Comparison of ENCODE assay signal across 1 cellular context in the genomic region with DNA sequence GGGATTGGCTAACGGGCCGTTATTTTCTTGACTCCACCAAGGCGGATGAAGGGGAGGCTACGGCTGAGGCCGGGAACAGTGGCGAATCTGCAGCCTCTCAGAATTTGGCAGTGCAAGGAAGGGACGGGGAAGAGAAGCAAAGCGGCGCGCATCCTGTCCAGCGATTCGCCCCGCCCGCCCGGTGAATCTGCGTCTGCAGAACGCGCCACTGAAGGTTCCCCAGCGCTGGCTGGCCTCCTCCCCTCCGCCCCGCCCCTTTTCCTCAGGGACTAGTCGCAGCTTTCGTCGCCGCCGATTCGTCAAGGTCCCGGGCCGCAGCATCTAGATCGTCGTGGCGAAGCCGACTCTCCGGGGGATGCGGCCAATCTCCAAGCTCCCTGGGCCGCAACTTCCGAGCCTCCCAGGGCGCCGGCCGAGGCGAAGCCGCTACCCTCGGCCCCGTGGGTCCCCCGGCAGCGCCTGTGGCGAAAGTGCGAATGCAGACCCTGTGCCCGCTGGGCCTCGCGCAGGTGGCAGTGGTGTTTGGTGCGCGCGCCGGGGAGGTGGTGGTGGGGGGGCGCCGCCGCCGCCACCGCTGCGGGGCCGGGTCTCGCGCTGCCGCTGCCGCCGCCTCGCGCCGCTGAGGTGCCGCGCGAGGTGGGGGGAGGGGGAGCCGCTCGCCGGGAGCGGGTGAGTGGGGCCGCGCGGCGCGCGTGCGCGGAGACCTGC.
TF ChIP-seq lines count a peak whose summit lies in the region.

A gene (plus strand): TSS at position 299 of the 708 bp plus-strand sequence. CDS start 978 bp downstream, outside the sequence.

TF ChIP-seq in K562, 482 proteins besides CTCF, POLR2A, EP300 and RAD21 (continued from another document and continues in another):
- TF ChIP-seq, protein P1, sequence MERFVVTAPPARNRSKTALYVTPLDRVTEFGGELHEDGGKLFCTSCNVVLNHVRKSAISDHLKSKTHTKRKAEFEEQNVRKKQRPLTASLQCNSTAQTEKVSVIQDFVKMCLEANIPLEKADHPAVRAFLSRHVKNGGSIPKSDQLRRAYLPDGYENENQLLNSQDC (CRISPR knock-in tag; IDR thresholded peaks at IDR 0.05) = no peak
- TF ChIP-seq, protein P2, sequence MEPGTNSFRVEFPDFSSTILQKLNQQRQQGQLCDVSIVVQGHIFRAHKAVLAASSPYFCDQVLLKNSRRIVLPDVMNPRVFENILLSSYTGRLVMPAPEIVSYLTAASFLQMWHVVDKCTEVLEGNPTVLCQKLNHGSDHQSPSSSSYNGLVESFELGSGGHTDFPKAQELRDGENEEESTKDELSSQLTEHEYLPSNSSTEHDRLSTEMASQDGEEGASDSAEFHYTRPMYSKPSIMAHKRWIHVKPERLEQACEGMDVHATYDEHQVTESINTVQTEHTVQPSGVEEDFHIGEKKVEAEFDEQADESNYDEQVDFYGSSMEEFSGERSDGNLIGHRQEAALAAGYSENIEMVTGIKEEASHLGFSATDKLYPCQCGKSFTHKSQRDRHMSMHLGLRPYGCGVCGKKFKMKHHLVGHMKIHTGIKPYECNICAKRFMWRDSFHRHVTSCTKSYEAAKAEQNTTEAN (CRISPR knock-in tag; IDR thresholded peaks at IDR 0.05) = no peak
- TF ChIP-seq ARID2 (IDR thresholded peaks at IDR 0.05) = no peak
- no peak for TF ChIP-seq HNRNPLL (IDR thresholded peaks at IDR 0.05; ENCODE audit: low read depth, low read length, poor library complexity, severe bottlenecking)
- TF ChIP-seq, protein P3, sequence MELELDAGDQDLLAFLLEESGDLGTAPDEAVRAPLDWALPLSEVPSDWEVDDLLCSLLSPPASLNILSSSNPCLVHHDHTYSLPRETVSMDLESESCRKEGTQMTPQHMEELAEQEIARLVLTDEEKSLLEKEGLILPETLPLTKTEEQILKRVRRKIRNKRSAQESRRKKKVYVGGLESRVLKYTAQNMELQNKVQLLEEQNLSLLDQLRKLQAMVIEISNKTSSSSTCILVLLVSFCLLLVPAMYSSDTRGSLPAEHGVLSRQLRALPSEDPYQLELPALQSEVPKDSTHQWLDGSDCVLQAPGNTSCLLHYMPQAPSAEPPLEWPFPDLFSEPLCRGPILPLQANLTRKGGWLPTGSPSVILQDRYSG (tag; conservative IDR thresholded peaks at IDR 0.05; ENCODE audit: low read depth) = no peak
- TF ChIP-seq ZNF311 (CRISPR knock-in tag; IDR thresholded peaks at IDR 0.05) = no peak
- peak; percentile 79; the same call in 1 of the 2 replicates for TF ChIP-seq DIDO1 (tag; IDR thresholded peaks at IDR 0.05; ENCODE audit: low read depth)
- TF ChIP-seq KAT2B (IDR thresholded peaks at IDR 0.05; ENCODE audit: low read depth, low read length) = no peak
- TF ChIP-seq EGR1 (conservative IDR thresholded peaks at IDR 0.05) = no peak
- TF ChIP-seq ZBTB1 (CRISPR knock-in tag; IDR thresholded peaks at IDR 0.05; ENCODE audit: borderline replicate concordance, low read depth) = no peak
- no peak for TF ChIP-seq ZNF174 (CRISPR knock-in tag; IDR thresholded peaks at IDR 0.05)
- no peak for TF ChIP-seq MTF1 (CRISPR knock-in tag; IDR thresholded peaks at IDR 0.05; ENCODE audit: borderline replicate concordance)
- no peak for TF ChIP-seq ZSCAN29 (IDR thresholded peaks at IDR 0.05)
- TF ChIP-seq ERF (CRISPR knock-in tag; IDR thresholded peaks at IDR 0.05) = no peak; the same call in 1 of the 2 replicates
- no peak for TF ChIP-seq ZNF274 (IDR thresholded peaks at IDR 0.05; ENCODE audit: borderline replicate concordance, low read depth, low read length)
- no peak for TF ChIP-seq ESRRB (CRISPR knock-in tag; IDR thresholded peaks at IDR 0.05; ENCODE audit: borderline replicate concordance)
- TF ChIP-seq, protein P4, sequence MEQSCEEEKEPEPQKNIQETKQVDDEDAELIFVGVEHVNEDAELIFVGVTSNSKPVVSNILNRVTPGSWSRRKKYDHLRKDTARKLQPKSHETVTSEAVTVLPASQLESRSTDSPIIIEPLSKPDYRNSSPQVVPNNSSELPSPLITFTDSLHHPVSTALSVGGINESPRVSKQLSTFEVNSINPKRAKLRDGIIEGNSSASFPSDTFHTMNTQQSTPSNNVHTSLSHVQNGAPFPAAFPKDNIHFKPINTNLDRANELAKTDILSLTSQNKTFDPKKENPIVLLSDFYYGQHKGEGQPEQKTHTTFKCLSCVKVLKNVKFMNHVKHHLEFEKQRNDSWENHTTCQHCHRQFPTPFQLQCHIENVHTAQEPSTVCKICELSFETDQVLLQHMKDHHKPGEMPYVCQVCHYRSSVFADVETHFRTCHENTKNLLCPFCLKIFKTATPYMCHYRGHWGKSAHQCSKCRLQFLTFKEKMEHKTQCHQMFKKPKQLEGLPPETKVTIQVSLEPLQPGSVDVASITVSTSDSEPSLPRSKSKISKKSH (CRISPR knock-in tag; IDR thresholded peaks at IDR 0.05) = no peak
- no peak; the same call in 1 of the 2 replicates for TF ChIP-seq CBFB (CRISPR knock-in tag; IDR thresholded peaks at IDR 0.05)
- TF ChIP-seq NELFE (IDR thresholded peaks at IDR 0.05; ENCODE audit: insufficient read depth, insufficient read length) = no peak
- TF ChIP-seq STAG1 (CRISPR knock-in tag; IDR thresholded peaks at IDR 0.05; ENCODE audit: borderline replicate concordance) = no peak
- TF ChIP-seq ZNF143 (CRISPR knock-in tag; IDR thresholded peaks at IDR 0.05) = no peak
- TF ChIP-seq ZNF140 (CRISPR knock-in tag; IDR thresholded peaks at IDR 0.05) = no peak
- no peak for TF ChIP-seq NCOA6 (IDR thresholded peaks at IDR 0.05)
- no peak for TF ChIP-seq MAFF (IDR thresholded peaks at IDR 0.05; ENCODE audit: low read length)
- TF ChIP-seq MCM5 (IDR thresholded peaks at IDR 0.05; ENCODE audit: low read depth) = no peak
- TF ChIP-seq, protein P5, sequence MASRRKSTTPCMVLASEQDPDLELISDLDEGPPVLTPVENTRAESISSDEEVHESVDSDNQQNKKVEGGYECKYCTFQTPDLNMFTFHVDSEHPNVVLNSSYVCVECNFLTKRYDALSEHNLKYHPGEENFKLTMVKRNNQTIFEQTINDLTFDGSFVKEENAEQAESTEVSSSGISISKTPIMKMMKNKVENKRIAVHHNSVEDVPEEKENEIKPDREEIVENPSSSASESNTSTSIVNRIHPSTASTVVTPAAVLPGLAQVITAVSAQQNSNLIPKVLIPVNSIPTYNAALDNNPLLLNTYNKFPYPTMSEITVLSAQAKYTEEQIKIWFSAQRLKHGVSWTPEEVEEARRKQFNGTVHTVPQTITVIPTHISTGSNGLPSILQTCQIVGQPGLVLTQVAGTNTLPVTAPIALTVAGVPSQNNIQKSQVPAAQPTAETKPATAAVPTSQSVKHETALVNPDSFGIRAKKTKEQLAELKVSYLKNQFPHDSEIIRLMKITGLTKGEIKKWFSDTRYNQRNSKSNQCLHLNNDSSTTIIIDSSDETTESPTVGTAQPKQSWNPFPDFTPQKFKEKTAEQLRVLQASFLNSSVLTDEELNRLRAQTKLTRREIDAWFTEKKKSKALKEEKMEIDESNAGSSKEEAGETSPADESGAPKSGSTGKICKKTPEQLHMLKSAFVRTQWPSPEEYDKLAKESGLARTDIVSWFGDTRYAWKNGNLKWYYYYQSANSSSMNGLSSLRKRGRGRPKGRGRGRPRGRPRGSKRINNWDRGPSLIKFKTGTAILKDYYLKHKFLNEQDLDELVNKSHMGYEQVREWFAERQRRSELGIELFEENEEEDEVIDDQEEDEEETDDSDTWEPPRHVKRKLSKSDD (conservative IDR thresholded peaks at IDR 0.05; ENCODE audit: low read length) = 0 out of 2 replicates have a peak, but pooled peaks have one; percentile 57
- TF ChIP-seq EP400 (IDR thresholded peaks at IDR 0.05) = peak; percentile 98
- no peak for TF ChIP-seq SMARCA4 (IDR thresholded peaks at IDR 0.05)
- TF ChIP-seq SMAD1 (IDR thresholded peaks at IDR 0.05; ENCODE audit: low read depth, low read length, partially characterized antibody) = peak; percentile 53
- TF ChIP-seq TAF15 (IDR thresholded peaks at IDR 0.05; ENCODE audit: low read depth, low read length) = no peak
- TF ChIP-seq NFXL1 (CRISPR knock-in tag; IDR thresholded peaks at IDR 0.05) = no peak
- no peak for TF ChIP-seq NBN (IDR thresholded peaks at IDR 0.05; ENCODE audit: low read depth)
- TF ChIP-seq RBM14 (IDR thresholded peaks at IDR 0.05; ENCODE audit: borderline replicate concordance, insufficient read depth, low read depth, low read length) = no peak
- peak; percentile 42; the same call in 1 of the 2 replicates for TF ChIP-seq MYBL2 (IDR thresholded peaks at IDR 0.05; ENCODE audit: low read depth)
- no peak for TF ChIP-seq MYBL2 (CRISPR knock-in tag; IDR thresholded peaks at IDR 0.05; ENCODE audit: borderline replicate concordance)
- TF ChIP-seq, protein P6, sequence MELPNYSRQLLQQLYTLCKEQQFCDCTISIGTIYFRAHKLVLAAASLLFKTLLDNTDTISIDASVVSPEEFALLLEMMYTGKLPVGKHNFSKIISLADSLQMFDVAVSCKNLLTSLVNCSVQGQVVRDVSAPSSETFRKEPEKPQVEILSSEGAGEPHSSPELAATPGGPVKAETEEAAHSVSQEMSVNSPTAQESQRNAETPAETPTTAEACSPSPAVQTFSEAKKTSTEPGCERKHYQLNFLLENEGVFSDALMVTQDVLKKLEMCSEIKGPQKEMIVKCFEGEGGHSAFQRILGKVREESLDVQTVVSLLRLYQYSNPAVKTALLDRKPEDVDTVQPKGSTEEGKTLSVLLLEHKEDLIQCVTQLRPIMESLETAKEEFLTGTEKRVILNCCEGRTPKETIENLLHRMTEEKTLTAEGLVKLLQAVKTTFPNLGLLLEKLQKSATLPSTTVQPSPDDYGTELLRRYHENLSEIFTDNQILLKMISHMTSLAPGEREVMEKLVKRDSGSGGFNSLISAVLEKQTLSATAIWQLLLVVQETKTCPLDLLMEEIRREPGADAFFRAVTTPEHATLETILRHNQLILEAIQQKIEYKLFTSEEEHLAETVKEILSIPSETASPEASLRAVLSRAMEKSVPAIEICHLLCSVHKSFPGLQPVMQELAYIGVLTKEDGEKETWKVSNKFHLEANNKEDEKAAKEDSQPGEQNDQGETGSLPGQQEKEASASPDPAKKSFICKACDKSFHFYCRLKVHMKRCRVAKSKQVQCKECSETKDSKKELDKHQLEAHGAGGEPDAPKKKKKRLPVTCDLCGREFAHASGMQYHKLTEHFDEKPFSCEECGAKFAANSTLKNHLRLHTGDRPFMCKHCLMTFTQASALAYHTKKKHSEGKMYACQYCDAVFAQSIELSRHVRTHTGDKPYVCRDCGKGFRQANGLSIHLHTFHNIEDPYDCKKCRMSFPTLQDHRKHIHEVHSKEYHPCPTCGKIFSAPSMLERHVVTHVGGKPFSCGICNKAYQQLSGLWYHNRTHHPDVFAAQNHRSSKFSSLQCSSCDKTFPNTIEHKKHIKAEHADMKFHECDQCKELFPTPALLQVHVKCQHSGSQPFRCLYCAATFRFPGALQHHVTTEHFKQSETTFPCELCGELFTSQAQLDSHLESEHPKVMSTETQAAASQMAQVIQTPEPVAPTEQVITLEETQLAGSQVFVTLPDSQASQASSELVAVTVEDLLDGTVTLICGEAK (IDR thresholded peaks at IDR 0.05) = peak; percentile 89
- TF ChIP-seq, protein P6 (CRISPR knock-in tag; IDR thresholded peaks at IDR 0.05) = no peak
- TF ChIP-seq, protein P7, sequence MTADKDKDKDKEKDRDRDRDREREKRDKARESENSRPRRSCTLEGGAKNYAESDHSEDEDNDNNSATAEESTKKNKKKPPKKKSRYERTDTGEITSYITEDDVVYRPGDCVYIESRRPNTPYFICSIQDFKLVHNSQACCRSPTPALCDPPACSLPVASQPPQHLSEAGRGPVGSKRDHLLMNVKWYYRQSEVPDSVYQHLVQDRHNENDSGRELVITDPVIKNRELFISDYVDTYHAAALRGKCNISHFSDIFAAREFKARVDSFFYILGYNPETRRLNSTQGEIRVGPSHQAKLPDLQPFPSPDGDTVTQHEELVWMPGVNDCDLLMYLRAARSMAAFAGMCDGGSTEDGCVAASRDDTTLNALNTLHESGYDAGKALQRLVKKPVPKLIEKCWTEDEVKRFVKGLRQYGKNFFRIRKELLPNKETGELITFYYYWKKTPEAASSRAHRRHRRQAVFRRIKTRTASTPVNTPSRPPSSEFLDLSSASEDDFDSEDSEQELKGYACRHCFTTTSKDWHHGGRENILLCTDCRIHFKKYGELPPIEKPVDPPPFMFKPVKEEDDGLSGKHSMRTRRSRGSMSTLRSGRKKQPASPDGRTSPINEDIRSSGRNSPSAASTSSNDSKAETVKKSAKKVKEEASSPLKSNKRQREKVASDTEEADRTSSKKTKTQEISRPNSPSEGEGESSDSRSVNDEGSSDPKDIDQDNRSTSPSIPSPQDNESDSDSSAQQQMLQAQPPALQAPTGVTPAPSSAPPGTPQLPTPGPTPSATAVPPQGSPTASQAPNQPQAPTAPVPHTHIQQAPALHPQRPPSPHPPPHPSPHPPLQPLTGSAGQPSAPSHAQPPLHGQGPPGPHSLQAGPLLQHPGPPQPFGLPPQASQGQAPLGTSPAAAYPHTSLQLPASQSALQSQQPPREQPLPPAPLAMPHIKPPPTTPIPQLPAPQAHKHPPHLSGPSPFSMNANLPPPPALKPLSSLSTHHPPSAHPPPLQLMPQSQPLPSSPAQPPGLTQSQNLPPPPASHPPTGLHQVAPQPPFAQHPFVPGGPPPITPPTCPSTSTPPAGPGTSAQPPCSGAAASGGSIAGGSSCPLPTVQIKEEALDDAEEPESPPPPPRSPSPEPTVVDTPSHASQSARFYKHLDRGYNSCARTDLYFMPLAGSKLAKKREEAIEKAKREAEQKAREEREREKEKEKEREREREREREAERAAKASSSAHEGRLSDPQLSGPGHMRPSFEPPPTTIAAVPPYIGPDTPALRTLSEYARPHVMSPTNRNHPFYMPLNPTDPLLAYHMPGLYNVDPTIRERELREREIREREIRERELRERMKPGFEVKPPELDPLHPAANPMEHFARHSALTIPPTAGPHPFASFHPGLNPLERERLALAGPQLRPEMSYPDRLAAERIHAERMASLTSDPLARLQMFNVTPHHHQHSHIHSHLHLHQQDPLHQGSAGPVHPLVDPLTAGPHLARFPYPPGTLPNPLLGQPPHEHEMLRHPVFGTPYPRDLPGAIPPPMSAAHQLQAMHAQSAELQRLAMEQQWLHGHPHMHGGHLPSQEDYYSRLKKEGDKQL (CRISPR knock-in tag; IDR thresholded peaks at IDR 0.05; ENCODE audit: borderline replicate concordance) = no peak
